ENCODE assay signal across 1 cellular context in the genomic region with DNA sequence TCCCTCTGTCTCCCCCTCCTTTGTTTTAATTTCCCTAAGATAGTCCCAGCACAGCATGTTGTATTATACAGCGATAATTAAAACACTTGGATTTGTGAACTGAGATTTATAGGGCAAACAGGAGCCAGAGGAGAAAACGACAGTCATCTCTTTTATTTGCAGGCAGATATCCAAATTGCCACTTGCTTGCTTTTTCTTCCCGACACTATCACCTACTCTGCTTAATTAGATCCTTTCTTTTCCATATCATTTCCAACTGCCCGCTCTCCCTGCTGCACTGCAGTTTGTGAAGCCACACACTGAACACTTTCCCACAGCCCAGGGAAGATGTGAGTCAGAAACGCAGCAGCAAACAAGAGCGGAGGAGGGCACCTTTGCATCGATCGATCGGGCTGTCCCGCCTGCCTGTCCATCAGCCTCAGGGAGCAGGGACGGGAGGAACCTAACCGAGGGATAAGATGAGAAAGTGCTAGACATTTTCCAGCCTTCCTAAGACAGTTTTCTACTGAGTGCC.
TF ChIP-seq lines count a peak whose summit lies in the region.

No MANE protein-coding gene starts in this region.

TF ChIP-seq in HepG2, 621 proteins besides CTCF, POLR2A, EP300 and RAD21 (continued from another document and continues in another):
- TF ChIP-seq, protein P1, sequence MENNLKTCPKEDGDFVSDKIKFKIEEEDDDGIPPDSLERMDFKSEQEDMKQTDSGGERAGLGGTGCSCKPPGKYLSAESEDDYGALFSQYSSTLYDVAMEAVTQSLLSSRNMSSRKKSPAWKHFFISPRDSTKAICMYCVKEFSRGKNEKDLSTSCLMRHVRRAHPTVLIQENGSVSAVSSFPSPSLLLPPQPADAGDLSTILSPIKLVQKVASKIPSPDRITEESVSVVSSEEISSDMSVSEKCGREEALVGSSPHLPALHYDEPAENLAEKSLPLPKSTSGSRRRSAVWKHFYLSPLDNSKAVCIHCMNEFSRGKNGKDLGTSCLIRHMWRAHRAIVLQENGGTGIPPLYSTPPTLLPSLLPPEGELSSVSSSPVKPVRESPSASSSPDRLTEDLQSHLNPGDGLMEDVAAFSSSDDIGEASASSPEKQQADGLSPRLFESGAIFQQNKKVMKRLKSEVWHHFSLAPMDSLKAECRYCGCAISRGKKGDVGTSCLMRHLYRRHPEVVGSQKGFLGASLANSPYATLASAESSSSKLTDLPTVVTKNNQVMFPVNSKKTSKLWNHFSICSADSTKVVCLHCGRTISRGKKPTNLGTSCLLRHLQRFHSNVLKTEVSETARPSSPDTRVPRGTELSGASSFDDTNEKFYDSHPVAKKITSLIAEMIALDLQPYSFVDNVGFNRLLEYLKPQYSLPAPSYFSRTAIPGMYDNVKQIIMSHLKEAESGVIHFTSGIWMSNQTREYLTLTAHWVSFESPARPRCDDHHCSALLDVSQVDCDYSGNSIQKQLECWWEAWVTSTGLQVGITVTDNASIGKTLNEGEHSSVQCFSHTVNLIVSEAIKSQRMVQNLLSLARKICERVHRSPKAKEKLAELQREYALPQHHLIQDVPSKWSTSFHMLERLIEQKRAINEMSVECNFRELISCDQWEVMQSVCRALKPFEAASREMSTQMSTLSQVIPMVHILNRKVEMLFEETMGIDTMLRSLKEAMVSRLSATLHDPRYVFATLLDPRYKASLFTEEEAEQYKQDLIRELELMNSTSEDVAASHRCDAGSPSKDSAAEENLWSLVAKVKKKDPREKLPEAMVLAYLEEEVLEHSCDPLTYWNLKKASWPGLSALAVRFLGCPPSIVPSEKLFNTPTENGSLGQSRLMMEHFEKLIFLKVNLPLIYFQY (CRISPR knock-in tag; IDR thresholded peaks at IDR 0.05; ENCODE audit: borderline replicate concordance) = 0 out of 2 replicates have a peak, but pooled peaks have one; percentile 24
- no peak for TF ChIP-seq ZNF7 (CRISPR knock-in tag; IDR thresholded peaks at IDR 0.05)
- TF ChIP-seq ZNF589 (CRISPR knock-in tag; conservative IDR thresholded peaks at IDR 0.05) = peak; percentile 85; the same call in 1 of the 2 replicates
- no peak for TF ChIP-seq ZNF562 (CRISPR knock-in tag; IDR thresholded peaks at IDR 0.05; ENCODE audit: borderline replicate concordance)
- peak; percentile 87; the same call in 1 of the 2 replicates for TF ChIP-seq ZSCAN21 (CRISPR knock-in tag; IDR thresholded peaks at IDR 0.05; ENCODE audit: borderline replicate concordance)
- TF ChIP-seq HDAC2 (CRISPR knock-in tag; IDR thresholded peaks at IDR 0.05) = peak; percentile 93
- TF ChIP-seq CHCHD3 (CRISPR knock-in tag; IDR thresholded peaks at IDR 0.05) = no peak
- peak; percentile 78; the same call in 1 of the 2 replicates for TF ChIP-seq ZSCAN31 (CRISPR knock-in tag; IDR thresholded peaks at IDR 0.05; ENCODE audit: low read depth)
- TF ChIP-seq, protein P2, sequence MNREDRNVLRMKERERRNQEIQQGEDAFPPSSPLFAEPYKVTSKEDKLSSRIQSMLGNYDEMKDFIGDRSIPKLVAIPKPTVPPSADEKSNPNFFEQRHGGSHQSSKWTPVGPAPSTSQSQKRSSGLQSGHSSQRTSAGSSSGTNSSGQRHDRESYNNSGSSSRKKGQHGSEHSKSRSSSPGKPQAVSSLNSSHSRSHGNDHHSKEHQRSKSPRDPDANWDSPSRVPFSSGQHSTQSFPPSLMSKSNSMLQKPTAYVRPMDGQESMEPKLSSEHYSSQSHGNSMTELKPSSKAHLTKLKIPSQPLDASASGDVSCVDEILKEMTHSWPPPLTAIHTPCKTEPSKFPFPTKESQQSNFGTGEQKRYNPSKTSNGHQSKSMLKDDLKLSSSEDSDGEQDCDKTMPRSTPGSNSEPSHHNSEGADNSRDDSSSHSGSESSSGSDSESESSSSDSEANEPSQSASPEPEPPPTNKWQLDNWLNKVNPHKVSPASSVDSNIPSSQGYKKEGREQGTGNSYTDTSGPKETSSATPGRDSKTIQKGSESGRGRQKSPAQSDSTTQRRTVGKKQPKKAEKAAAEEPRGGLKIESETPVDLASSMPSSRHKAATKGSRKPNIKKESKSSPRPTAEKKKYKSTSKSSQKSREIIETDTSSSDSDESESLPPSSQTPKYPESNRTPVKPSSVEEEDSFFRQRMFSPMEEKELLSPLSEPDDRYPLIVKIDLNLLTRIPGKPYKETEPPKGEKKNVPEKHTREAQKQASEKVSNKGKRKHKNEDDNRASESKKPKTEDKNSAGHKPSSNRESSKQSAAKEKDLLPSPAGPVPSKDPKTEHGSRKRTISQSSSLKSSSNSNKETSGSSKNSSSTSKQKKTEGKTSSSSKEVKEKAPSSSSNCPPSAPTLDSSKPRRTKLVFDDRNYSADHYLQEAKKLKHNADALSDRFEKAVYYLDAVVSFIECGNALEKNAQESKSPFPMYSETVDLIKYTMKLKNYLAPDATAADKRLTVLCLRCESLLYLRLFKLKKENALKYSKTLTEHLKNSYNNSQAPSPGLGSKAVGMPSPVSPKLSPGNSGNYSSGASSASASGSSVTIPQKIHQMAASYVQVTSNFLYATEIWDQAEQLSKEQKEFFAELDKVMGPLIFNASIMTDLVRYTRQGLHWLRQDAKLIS (CRISPR knock-in tag; IDR thresholded peaks at IDR 0.05) = peak; percentile 91
- TF ChIP-seq ZNF616 (CRISPR knock-in tag; IDR thresholded peaks at IDR 0.05; ENCODE audit: low read depth) = no peak
- TF ChIP-seq ARHGAP35 (CRISPR knock-in tag; IDR thresholded peaks at IDR 0.05; ENCODE audit: borderline replicate concordance) = no peak
- no peak for TF ChIP-seq SRY (CRISPR knock-in tag; IDR thresholded peaks at IDR 0.05)
- peak; percentile 85; the same call in 1 of the 2 replicates for TF ChIP-seq ZNF746 (CRISPR knock-in tag; IDR thresholded peaks at IDR 0.05)
- peak; percentile 79 for TF ChIP-seq ZNF335 (CRISPR knock-in tag; IDR thresholded peaks at IDR 0.05)
- TF ChIP-seq HNF4A (CRISPR knock-in tag; IDR thresholded peaks at IDR 0.05) = peak; percentile 75
- peak; percentile 68; the same call in 1 of the 2 replicates for TF ChIP-seq RBAK (CRISPR knock-in tag; IDR thresholded peaks at IDR 0.05)
- no peak for TF ChIP-seq ZBTB8A (CRISPR knock-in tag; IDR thresholded peaks at IDR 0.05; ENCODE audit: borderline replicate concordance, low read depth)
- TF ChIP-seq GABPB1 (CRISPR knock-in tag; IDR thresholded peaks at IDR 0.05) = peak; percentile 41
- TF ChIP-seq ZFY (CRISPR knock-in tag; IDR thresholded peaks at IDR 0.05) = peak; percentile 35; the same call in 1 of the 2 replicates
- peak; percentile 72 for TF ChIP-seq TEAD3 (CRISPR knock-in tag; optimal IDR thresholded peaks at IDR 0.05; ENCODE audit: borderline replicate concordance)
- TF ChIP-seq ZMAT3 (CRISPR knock-in tag; conservative IDR thresholded peaks at IDR 0.05) = no peak
- TF ChIP-seq ZNF3 (CRISPR knock-in tag; IDR thresholded peaks at IDR 0.05) = peak; percentile 60; the same call in 1 of the 2 replicates
- no peak for TF ChIP-seq KLF15 (CRISPR knock-in tag; IDR thresholded peaks at IDR 0.05; ENCODE audit: borderline replicate concordance)
- TF ChIP-seq, protein P3, sequence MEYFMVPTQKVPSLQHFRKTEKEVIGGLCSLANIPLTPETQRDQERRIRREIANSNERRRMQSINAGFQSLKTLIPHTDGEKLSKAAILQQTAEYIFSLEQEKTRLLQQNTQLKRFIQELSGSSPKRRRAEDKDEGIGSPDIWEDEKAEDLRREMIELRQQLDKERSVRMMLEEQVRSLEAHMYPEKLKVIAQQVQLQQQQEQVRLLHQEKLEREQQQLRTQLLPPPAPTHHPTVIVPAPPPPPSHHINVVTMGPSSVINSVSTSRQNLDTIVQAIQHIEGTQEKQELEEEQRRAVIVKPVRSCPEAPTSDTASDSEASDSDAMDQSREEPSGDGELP (IDR thresholded peaks at IDR 0.05; ENCODE audit: borderline replicate concordance, low read depth) = peak; percentile 16; the same call in 1 of the 2 replicates
- no peak for TF ChIP-seq CEBPB (IDR thresholded peaks at IDR 0.05; ENCODE audit: borderline replicate concordance, low read depth, low read length)
- TF ChIP-seq EZH2 (conservative IDR thresholded peaks at IDR 0.05; ENCODE audit: low read depth, low read length) = no peak
- 0 out of 2 replicates have a peak, but pooled peaks have one; percentile 37 for TF ChIP-seq ZNF772 (CRISPR knock-in tag; IDR thresholded peaks at IDR 0.05)
- TF ChIP-seq RNF2 (conservative IDR thresholded peaks at IDR 0.05; ENCODE audit: low read depth) = no peak
- TF ChIP-seq, protein P4, sequence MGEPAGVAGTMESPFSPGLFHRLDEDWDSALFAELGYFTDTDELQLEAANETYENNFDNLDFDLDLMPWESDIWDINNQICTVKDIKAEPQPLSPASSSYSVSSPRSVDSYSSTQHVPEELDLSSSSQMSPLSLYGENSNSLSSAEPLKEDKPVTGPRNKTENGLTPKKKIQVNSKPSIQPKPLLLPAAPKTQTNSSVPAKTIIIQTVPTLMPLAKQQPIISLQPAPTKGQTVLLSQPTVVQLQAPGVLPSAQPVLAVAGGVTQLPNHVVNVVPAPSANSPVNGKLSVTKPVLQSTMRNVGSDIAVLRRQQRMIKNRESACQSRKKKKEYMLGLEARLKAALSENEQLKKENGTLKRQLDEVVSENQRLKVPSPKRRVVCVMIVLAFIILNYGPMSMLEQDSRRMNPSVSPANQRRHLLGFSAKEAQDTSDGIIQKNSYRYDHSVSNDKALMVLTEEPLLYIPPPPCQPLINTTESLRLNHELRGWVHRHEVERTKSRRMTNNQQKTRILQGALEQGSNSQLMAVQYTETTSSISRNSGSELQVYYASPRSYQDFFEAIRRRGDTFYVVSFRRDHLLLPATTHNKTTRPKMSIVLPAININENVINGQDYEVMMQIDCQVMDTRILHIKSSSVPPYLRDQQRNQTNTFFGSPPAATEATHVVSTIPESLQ (CRISPR knock-in tag; conservative IDR thresholded peaks at IDR 0.05) = no peak
- TF ChIP-seq, protein P5, sequence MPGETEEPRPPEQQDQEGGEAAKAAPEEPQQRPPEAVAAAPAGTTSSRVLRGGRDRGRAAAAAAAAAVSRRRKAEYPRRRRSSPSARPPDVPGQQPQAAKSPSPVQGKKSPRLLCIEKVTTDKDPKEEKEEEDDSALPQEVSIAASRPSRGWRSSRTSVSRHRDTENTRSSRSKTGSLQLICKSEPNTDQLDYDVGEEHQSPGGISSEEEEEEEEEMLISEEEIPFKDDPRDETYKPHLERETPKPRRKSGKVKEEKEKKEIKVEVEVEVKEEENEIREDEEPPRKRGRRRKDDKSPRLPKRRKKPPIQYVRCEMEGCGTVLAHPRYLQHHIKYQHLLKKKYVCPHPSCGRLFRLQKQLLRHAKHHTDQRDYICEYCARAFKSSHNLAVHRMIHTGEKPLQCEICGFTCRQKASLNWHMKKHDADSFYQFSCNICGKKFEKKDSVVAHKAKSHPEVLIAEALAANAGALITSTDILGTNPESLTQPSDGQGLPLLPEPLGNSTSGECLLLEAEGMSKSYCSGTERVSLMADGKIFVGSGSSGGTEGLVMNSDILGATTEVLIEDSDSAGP (CRISPR knock-in tag; IDR thresholded peaks at IDR 0.05; ENCODE audit: borderline replicate concordance) = peak; percentile 84
- TF ChIP-seq, protein P6, sequence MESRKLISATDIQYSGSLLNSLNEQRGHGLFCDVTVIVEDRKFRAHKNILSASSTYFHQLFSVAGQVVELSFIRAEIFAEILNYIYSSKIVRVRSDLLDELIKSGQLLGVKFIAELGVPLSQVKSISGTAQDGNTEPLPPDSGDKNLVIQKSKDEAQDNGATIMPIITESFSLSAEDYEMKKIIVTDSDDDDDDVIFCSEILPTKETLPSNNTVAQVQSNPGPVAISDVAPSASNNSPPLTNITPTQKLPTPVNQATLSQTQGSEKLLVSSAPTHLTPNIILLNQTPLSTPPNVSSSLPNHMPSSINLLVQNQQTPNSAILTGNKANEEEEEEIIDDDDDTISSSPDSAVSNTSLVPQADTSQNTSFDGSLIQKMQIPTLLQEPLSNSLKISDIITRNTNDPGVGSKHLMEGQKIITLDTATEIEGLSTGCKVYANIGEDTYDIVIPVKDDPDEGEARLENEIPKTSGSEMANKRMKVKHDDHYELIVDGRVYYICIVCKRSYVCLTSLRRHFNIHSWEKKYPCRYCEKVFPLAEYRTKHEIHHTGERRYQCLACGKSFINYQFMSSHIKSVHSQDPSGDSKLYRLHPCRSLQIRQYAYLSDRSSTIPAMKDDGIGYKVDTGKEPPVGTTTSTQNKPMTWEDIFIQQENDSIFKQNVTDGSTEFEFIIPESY (CRISPR knock-in tag; IDR thresholded peaks at IDR 0.05) = peak; percentile 56; the same call in 1 of the 2 replicates
- no peak for TF ChIP-seq ZNF768 (CRISPR knock-in tag; IDR thresholded peaks at IDR 0.05)
- no peak for TF ChIP-seq ZNF296 (CRISPR knock-in tag; conservative IDR thresholded peaks at IDR 0.05)
- TF ChIP-seq, protein P7, sequence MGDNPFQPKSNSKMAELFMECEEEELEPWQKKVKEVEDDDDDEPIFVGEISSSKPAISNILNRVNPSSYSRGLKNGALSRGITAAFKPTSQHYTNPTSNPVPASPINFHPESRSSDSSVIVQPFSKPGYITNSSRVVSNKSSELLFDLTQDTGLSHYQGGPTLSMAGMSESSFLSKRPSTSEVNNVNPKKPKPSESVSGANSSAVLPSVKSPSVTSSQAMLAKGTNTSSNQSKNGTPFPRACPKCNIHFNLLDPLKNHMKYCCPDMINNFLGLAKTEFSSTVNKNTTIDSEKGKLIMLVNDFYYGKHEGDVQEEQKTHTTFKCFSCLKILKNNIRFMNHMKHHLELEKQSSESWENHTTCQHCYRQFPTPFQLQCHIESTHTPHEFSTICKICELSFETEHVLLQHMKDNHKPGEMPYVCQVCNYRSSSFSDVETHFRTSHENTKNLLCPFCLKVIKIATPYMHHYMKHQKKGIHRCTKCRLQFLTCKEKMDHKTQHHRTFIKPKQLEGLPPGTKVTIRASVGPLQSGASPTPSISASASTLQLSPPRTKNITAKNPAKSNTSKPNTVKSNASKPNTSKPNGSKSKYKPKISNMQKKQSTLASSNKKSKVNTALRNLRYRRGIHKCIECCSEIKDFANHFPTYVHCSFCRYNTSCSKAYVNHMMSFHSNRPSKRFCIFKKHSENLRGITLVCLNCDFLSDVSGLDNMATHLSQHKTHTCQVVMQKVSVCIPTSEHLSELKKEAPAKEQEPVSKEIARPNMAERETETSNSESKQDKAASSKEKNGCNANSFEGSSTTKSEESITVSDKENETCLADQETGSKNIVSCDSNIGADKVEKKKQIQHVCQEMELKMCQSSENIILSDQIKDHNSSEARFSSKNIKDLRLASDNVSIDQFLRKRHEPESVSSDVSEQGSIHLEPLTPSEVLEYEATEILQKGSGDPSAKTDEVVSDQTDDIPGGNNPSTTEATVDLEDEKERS (CRISPR knock-in tag; IDR thresholded peaks at IDR 0.05) = peak; percentile 82; the same call in 1 of the 2 replicates
- TF ChIP-seq MZF1 (CRISPR knock-in tag; IDR thresholded peaks at IDR 0.05; ENCODE audit: borderline replicate concordance) = no peak
- TF ChIP-seq ZFP82 (CRISPR knock-in tag; IDR thresholded peaks at IDR 0.05; ENCODE audit: borderline replicate concordance) = no peak
- TF ChIP-seq ZNF724P (CRISPR knock-in tag; IDR thresholded peaks at IDR 0.05; ENCODE audit: borderline replicate concordance) = 0 out of 2 replicates have a peak, but pooled peaks have one; percentile 31
- 0 out of 2 replicates have a peak, but pooled peaks have one; percentile 44 for TF ChIP-seq ATF7-NPFF (CRISPR knock-in tag; IDR thresholded peaks at IDR 0.05; ENCODE audit: low read depth)
